ENCODE assay signal across 24 cellular contexts in genomic region chr1:233257786-233258185, GRCh38. TPM values are rescaled to one million over a fixed set of nuclear protein-coding genes. Genes with fewer than 3 reads are reported as not detected.
DNase-seq lines count a peak whose midpoint lies in the region; ATAC-seq, FAIRE-seq and TF ChIP-seq lines count a peak whose summit lies in the region.
"Had no signal": no experiment of that assay in that cellular context is flagged by ENCODE, and none has a peak within 500 bp of the region (broad histone marks: within the 10 kb centered on the region; RNA-seq: fewer than 3 reads in every experiment).

No MANE protein-coding gene starts in this region.

- H3K27me3 ChIP-seq in K562 (ENCODE audit: control insufficient read depth in 2 of 2, insufficient read depth in 2 of 2, low read length in 2 of 2): peaks cover 0 to 13% of the 10 kb centered on the region in 2 experiments; a peak in 2 of 5 replicates
- no peaks in the 10 kb centered on the region for H3K27me3 ChIP-seq in right lobe of liver
- H3K27me3 ChIP-seq in Peyer's patch: no peaks in the 10 kb centered on the region
- H3K27me3 ChIP-seq in effector memory CD4-positive, alpha-beta T cell (replicated peaks; ENCODE audit: control insufficient read depth, insufficient read depth, low read length, poor library complexity, severe bottlenecking): no peaks in the 10 kb centered on the region
- H3K27me3 ChIP-seq: BE2C; BLaER1 treated with 17β-estradiol and CSF1 and Interleukin-3, amounts not matched to agents 10 nM and 100 nM had no signal

- no peak for TF ChIP-seq RAD21 in K562 (CRISPR knock-in tag; conservative IDR thresholded peaks at IDR 0.05 in 1 of 2, IDR thresholded peaks at IDR 0.05 in 1 of 2)

- in situ Hi-C loops in K562 (cut with MboI): no loop called here

- no peaks in the 10 kb centered on the region for H4K20me1 ChIP-seq in K562 (replicated peaks; ENCODE audit: control insufficient read depth, insufficient read depth, low read length)
- H4K20me1 ChIP-seq: BLaER1 treated with 17β-estradiol and CSF1 and Interleukin-3, amounts not matched to agents 10 nM and 100 nM had no signal

- H3K9me1 ChIP-seq in K562 (ENCODE audit: control insufficient read depth, insufficient read depth, low read length): no peaks in the 10 kb centered on the region

- ATAC-seq in K562: no peak
- ATAC-seq in right lobe of liver: peak in 3 of 4 donors; percentile 50 to 65 (median 51)
- ATAC-seq: A549 had no signal

- DNase-seq in M059J (ENCODE audit: low read depth) (peak; percentile 14), K562 (ENCODE audit: extremely low read depth in 1 of 4, low spot score in 3 of 4) (no peak), right lobe of liver (no peak), Peyer's patch (no peak)
- DNase-seq in effector memory CD4-positive, alpha-beta T cell: no peak
- DNase-seq in central memory CD4-positive, alpha-beta T cell: no peak
- DNase-seq: 8988T; ACHN; AML-193; BE2C; Calu3; CD4-positive, alpha-beta T cell; CD8-positive, alpha-beta memory T cell; DMS53; DMS79 treated with DMSO at 0.1 percent for 48 hours; GF-D8; GOT3; HFFc6 had no signal

- H3K4me2 ChIP-seq in K562 (ENCODE audit: insufficient read depth, low read length): no peak overlapping the region
- H3K4me2 ChIP-seq: A549; BLaER1 treated with 17β-estradiol and CSF1 and Interleukin-3, amounts not matched to agents 10 nM and 100 nM had no signal

- TF ChIP-seq CTCF in K562 (IDR thresholded peaks at IDR 0.05 in 2 of 3, conservative IDR thresholded peaks at IDR 0.05 in 1 of 3; ENCODE audit: insufficient read depth in 2 of 3, low read depth in 1 of 3, low read length in 3 of 3): no peak
- TF ChIP-seq CTCF in right lobe of liver (IDR thresholded peaks at IDR 0.05): no peak
- TF ChIP-seq CTCF in Peyer's patch (IDR thresholded peaks at IDR 0.05): no peak

- no peak for FAIRE-seq in K562 (lab: Jason Lieb, UNC)
- FAIRE-seq: A549, GM12891, GM18507, H54 had no signal

- intact Hi-C loops in K562 (cut with micrococcal nuclease): no loop called here
- intact Hi-C loops in right lobe of liver (cut with DNase I): no loop called here

- WGBS in K562 (ENCODE audit: insufficient coverage, low coverage, missing lambda C conversion rate): 0% methylated on average over 6 of the region's 6 CpGs
- 48% methylated on average over 6 of the region's 6 CpGs for WGBS in right lobe of liver (ENCODE audit: insufficient coverage, low coverage, low lambda C conversion rate, missing lambda C conversion rate)

- no peaks in the 10 kb centered on the region for H3K4me1 ChIP-seq in K562 (replicated peaks in 1 of 2; ENCODE audit: control insufficient read depth in 2 of 2, insufficient read depth in 2 of 2, low read length in 2 of 2)
- H3K4me1 ChIP-seq in right lobe of liver: no peaks in the 10 kb centered on the region
- H3K4me1 ChIP-seq in Peyer's patch: no peaks in the 10 kb centered on the region
- no peaks in the 10 kb centered on the region for H3K4me1 ChIP-seq in effector memory CD4-positive, alpha-beta T cell (ENCODE audit: control insufficient read depth, insufficient read depth, low read length, poor library complexity, severe bottlenecking)

- no peak overlapping the region for H2AFZ ChIP-seq in K562 (ENCODE audit: low read depth, low read length)

- POLR2A ChIA-PET in K562 (lab: Yijun Ruan, JAX): interaction anchor here (0.5 kb wide), 1 partner anchor 1508 kb away, joined by 3 read pairs; no protein-coding TSS in a partner anchor

- H3K36me3 ChIP-seq in K562 (ENCODE audit: control insufficient read depth, insufficient read depth, low read length): no peaks in the 10 kb centered on the region
- no peaks in the 10 kb centered on the region for H3K36me3 ChIP-seq in right lobe of liver
- H3K36me3 ChIP-seq in Peyer's patch: peaks cover 0 to 11% (median 0%) of the 10 kb centered on the region in 3 donors
- peaks cover 31% of the 10 kb centered on the region for H3K36me3 ChIP-seq in effector memory CD4-positive, alpha-beta T cell (ENCODE audit: control insufficient read depth, insufficient read depth, low read length)

- H3K27ac ChIP-seq in K562 (ENCODE audit: extremely low read depth, low read depth, low read length) (no peak overlapping the region), right lobe of liver (no peak overlapping the region), Peyer's patch (no peak overlapping the region)
- H3K27ac ChIP-seq in effector memory CD4-positive, alpha-beta T cell (ENCODE audit: insufficient read depth, low read length, poor library complexity, severe bottlenecking): no peak overlapping the region
- H3K27ac ChIP-seq: A549; BLaER1 treated with 17β-estradiol and CSF1 and Interleukin-3, amounts not matched to agents 10 nM and 100 nM had no signal

- H3K4me3 ChIP-seq in K562 (no peak overlapping the region), right lobe of liver (no peak overlapping the region), Peyer's patch (no peak overlapping the region)
- no peak overlapping the region for H3K4me3 ChIP-seq in effector memory CD4-positive, alpha-beta T cell (ENCODE audit: insufficient read depth, low read depth, low read length, poor library complexity, severe bottlenecking)
- H3K4me3 ChIP-seq: A549; BLaER1 treated with 17β-estradiol and CSF1 and Interleukin-3, amounts not matched to agents 10 nM and 100 nM; HAP-1 had no signal

- TF ChIP-seq POLR2A in K562 (conservative IDR thresholded peaks at IDR 0.05) (no peak), right lobe of liver (IDR thresholded peaks at IDR 0.05) (no peak), Peyer's patch (IDR thresholded peaks at IDR 0.05) (no peak)

- no peak overlapping the region for H3K9ac ChIP-seq in K562 (ENCODE audit: insufficient read depth in 1 of 2, low read depth in 2 of 2, low read length in 2 of 2)
- H3K9ac ChIP-seq: BLaER1 treated with 17β-estradiol and CSF1 and Interleukin-3, amounts not matched to agents 10 nM and 100 nM had no signal

- BruUV-seq in K562 (replicated peaks; lab: Mats Ljungman, UMichigan): no TSS peak

- CTCF ChIA-PET in K562 (lab: Yijun Ruan, JAX; ENCODE audit: low intra/inter-chr PET ratio): no interaction called here

- H3K79me2 ChIP-seq in K562 (ENCODE audit: control insufficient read depth, insufficient read depth, low read length): no peaks in the 10 kb centered on the region

- no peak for TF ChIP-seq EP300 in K562 (IDR thresholded peaks at IDR 0.05; ENCODE audit: low read length)

- H3K9me3 ChIP-seq in K562 (replicated peaks; ENCODE audit: control insufficient read depth, insufficient read depth, low read depth, low read length) (no peaks in the 10 kb centered on the region), right lobe of liver (no peaks in the 10 kb centered on the region), Peyer's patch (no peaks in the 10 kb centered on the region)
- no peaks in the 10 kb centered on the region for H3K9me3 ChIP-seq in effector memory CD4-positive, alpha-beta T cell (ENCODE audit: control insufficient read depth, low read length)
- H3K9me3 ChIP-seq: A549; BE2C; BLaER1 treated with 17β-estradiol and CSF1 and Interleukin-3, amounts not matched to agents 10 nM and 100 nM; HAP-1 had no signal

TF ChIP-seq in K562, 482 proteins besides CTCF, POLR2A, EP300 and RAD21:
- TF ChIP-seq CEBPG (CRISPR knock-in tag; IDR thresholded peaks at IDR 0.05) (no peak), CEBPG (tag; conservative IDR thresholded peaks at IDR 0.05 in 1 of 2, IDR thresholded peaks at IDR 0.05 in 1 of 2) (peak; percentile 63 to 85), TGIF2 (CRISPR knock-in tag; IDR thresholded peaks at IDR 0.05) (no peak), CHD2 (IDR thresholded peaks at IDR 0.05; ENCODE audit: low read depth, low read length) (no peak), TRIM24 (IDR thresholded peaks at IDR 0.05) (peak in 1 of 2 experiments; percentile 43; a peak in 1 of 4 replicates), GABPA (tag; conservative IDR thresholded peaks at IDR 0.05; ENCODE audit: low read depth) (peak; percentile 40; the same call in 1 of the 2 replicates), ATF3 (IDR thresholded peaks at IDR 0.05) (peak; percentile 39), ATF3 (CRISPR knock-in tag; conservative IDR thresholded peaks at IDR 0.05) (no peak)

RNA-seq across cellular contexts. Expression of gene PCNX2, which starts 37.7 kb away (rescaled TPM):
- 14.4 and 14.9 TPM in 2 replicates for total RNA-seq in M059J (2014; rRNA removed; shearing (Covaris generic))
- total RNA-seq in K562 (2011; cell fraction: chromatin; rRNA removed; ENCODE audit: low replicate concordance): not detected in 2 replicates
- not detected in 2 replicates for total RNA-seq in K562 (2011; cell fraction: nucleolus; rRNA removed)
- not detected in 2 replicates for total RNA-seq in K562 (2011; cell fraction: nucleoplasm; rRNA removed)
- total RNA-seq in K562 (2014; rRNA removed): not detected in 2 replicates
- not detected in 2 replicates for total RNA-seq in K562 (2014; rRNA removed; fragmentation: Illumina TruSeq; extraction: Trizol)
- total RNA-seq in K562 (2015; rRNA removed; fragmentation: Illumina TruSeq; extraction: Trizol): 0.33 TPM in 1 of 2 replicates, not detected in the other
- total RNA-seq in K562 (2021): 0.07 and 0.31 TPM in 2 replicates
- polyA plus RNA-seq in K562 (2011; rRNA removed): not detected in 2 replicates
- polyA plus RNA-seq in K562 (2011; cell fraction: cytosol; rRNA removed): 0.04 TPM in 1 of 2 replicates, not detected in the other
- polyA plus RNA-seq in K562 (2011; cell fraction: nucleus; rRNA removed): 0.03 TPM in 1 of 2 replicates, not detected in the other
- polyA plus RNA-seq in K562 (2012): 0.04 and 0.25 TPM in 2 replicates
- polyA plus RNA-seq in K562 (2014; fragmentation: Illumina TruSeq; extraction: Trizol): not detected in 2 replicates
- not detected for polyA plus RNA-seq in K562 (2014; fragmentation: Nextera tagmentation; extraction: Ambion mirVana)
- polyA plus RNA-seq in K562 (2014; rRNA removed): not detected in 2 replicates
- polyA minus RNA-seq in K562 (2011; rRNA and poly(A)+ RNA removed): 0.06 TPM in 1 of 2 replicates, not detected in the other
- 0.48 and 0.64 TPM in 2 replicates for polyA minus RNA-seq in K562 (2011; cell fraction: cytosol; rRNA and poly(A)+ RNA removed)
- not detected in 2 replicates for polyA minus RNA-seq in K562 (2011; cell fraction: nucleus; rRNA and poly(A)+ RNA removed)
- total RNA-seq in right lobe of liver: 1 to 10 TPM in 2 of 6 experiments, under 1 TPM in 4; 0.35 to 3.4 (median 0.82) TPM
- 10 to 100 TPM in 3 of 4 donors, 1 to 10 TPM in 1; 6.3 to 79.2 (median 18.9) TPM for total RNA-seq in Peyer's patch
